In genomic region chr5:168301593-168302388, GRCh38 we compare ENCODE assay signal across 16 cellular contexts. TPM values are rescaled to one million over a fixed set of nuclear protein-coding genes. Genes with fewer than 3 reads are reported as not detected.
DNase-seq lines count a peak whose midpoint lies in the region; ATAC-seq and TF ChIP-seq lines count a peak whose summit lies in the region.
"Had no signal": no experiment of that assay in that cellular context is flagged by ENCODE, and none has a peak within 500 bp of the region (broad histone marks: within the 10 kb centered on the region; RNA-seq: fewer than 3 reads in every experiment).

No MANE protein-coding gene starts in this region.

- no peak for TF ChIP-seq CTCF in PC-9 (conservative IDR thresholded peaks at IDR 0.05)

- H3K9ac ChIP-seq in neuronal stem cell (ENCODE audit: low read depth, low read length, poor library complexity), result no peak overlapping the region

- peak overlapping the region; percentile 70 for H3K4me2 ChIP-seq in PC-9
- H3K4me2 ChIP-seq in neuronal stem cell (ENCODE audit: insufficient read depth, low read length, poor library complexity, severe bottlenecking), result no peak overlapping the region

- intact Hi-C loops in PC-9 (cut with micrococcal nuclease; ENCODE audit: unreplicated experiment), result loop anchor here (1.0 kb wide), 2 partner anchors 13 to 24 kb away; no protein-coding TSS in a partner anchor

- H4K20me1 ChIP-seq in PC-9 (ENCODE audit: insufficient read depth), result peaks cover 2% of the 10 kb centered on the region

- H4K8ac ChIP-seq in neuronal stem cell (ENCODE audit: low read depth, low read length), result no peak overlapping the region

- H3K27me3 ChIP-seq in PC-9 (ENCODE audit: insufficient read depth, low read depth), result no peaks in the 10 kb centered on the region
- H3K27me3 ChIP-seq in neuronal stem cell (ENCODE audit: control insufficient read depth in 3 of 3, insufficient read depth in 3 of 3, low read depth in 1 of 3, low read length in 3 of 3), result no peaks in the 10 kb centered on the region
- H3K27me3 ChIP-seq: brain microvascular endothelial cell, SJCRH30 had no signal

- H3K4me1 ChIP-seq in PC-9 (replicated peaks; ENCODE audit: insufficient read depth) (peaks cover 61% of the 10 kb centered on the region), neuronal stem cell (ENCODE audit: control insufficient read depth in 2 of 2, insufficient read depth in 1 of 2, low read depth in 1 of 2, low read length in 2 of 2) (peaks cover 18 to 26% of the 10 kb centered on the region in 2 donors)
- H3K4me1 ChIP-seq: SJCRH30 had no signal

- H3K9me2 ChIP-seq in PC-9 (ENCODE audit: insufficient read depth), result no peaks in the 10 kb centered on the region

- H3K4ac ChIP-seq in neuronal stem cell (ENCODE audit: low read length), result no peak overlapping the region

- peak overlapping the region; percentile 60 for H3K18ac ChIP-seq in neuronal stem cell (ENCODE audit: low read length)

- no peak overlapping the region for H2BK5ac ChIP-seq in neuronal stem cell (ENCODE audit: low read length)

- H3K79me2 ChIP-seq in PC-9 (ENCODE audit: low read depth), result peaks cover 94% of the 10 kb centered on the region

- H3K36me3 ChIP-seq in PC-9 (ENCODE audit: low read depth) (peaks cover 14% of the 10 kb centered on the region), neuronal stem cell (replicated peaks in 1 of 2; ENCODE audit: control insufficient read depth in 2 of 2, insufficient read depth in 2 of 2, low read length in 2 of 2) (no peaks in the 10 kb centered on the region)
- H3K36me3 ChIP-seq: brain microvascular endothelial cell, SJCRH30 had no signal

- H3K27ac ChIP-seq in PC-9 (peak overlapping the region; percentile 63), epithelial cell of prostate (peak overlapping the region; percentile 55), neuronal stem cell (replicated peaks; ENCODE audit: low read length) (no peak overlapping the region)
- H3K27ac ChIP-seq: brain microvascular endothelial cell, SJCRH30 had no signal

- H2BK120ac ChIP-seq in neuronal stem cell (ENCODE audit: low read depth, low read length), result no peak overlapping the region

- DNase-seq in GM03348 (ENCODE audit: low spot score) (peak; percentile 38), PC-9 (peak; percentile 84 to 97), epithelial cell of prostate (ENCODE audit: low read depth, low spot score) (peak; percentile 49), neuronal stem cell (ENCODE audit: low spot score) (no peak), DMS 273 treated with DMSO at 0.1 percent for 48 hours (lab: John Stamatoyannopoulos, UW) (no peak)
- DNase-seq: activated B cell treated with CpG ODN at 0.5 μM for 24 hours; activated T-cell treated with anti-CD3 and anti-CD28 coated beads, Interleukin-2, amount 50 U/mL, for 1 hour; brain microvascular endothelial cell; CD8-positive, alpha-beta memory T cell; Kasumi-1; SJCRH30; stimulated activated CD4-positive, alpha-beta T cell treated with anti-CD3 and anti-CD28 coated beads, Interleukin-1b, Interleukin-23, amount 100 ng/mL, for 48 hours; stimulated activated naive CD8-positive, alpha-beta T cell treated with anti-CD3 and anti-CD28 coated beads, Interleukin-15, Interleukin-2, amounts not matched to agents 100 U/mL and 50 U/mL, for 24 hours had no signal

- CTCF ChIA-PET in PC-9 (lab: Charles Lee), result interaction anchor here (0.7 kb wide), 1 partner anchor 212 kb away, joined by 6 read pairs; no protein-coding TSS in a partner anchor

- H2AFZ ChIP-seq in PC-9 (no peak overlapping the region), neuronal stem cell (ENCODE audit: low read length) (no peak overlapping the region)

- H2BK12ac ChIP-seq in neuronal stem cell (ENCODE audit: low read length), result no peak overlapping the region

- WGBS in neuronal stem cell (ENCODE audit: extremely low coverage in 2 of 2, insufficient read length in 2 of 2, insufficient replicate concordance in 1 of 2), 2 donors, result no CpG with 5 or more reads among the region's 10 CpGs

- H3K9me3 ChIP-seq in PC-9 (ENCODE audit: insufficient read depth, low read depth), result no peaks in the 10 kb centered on the region
- H3K9me3 ChIP-seq in neuronal stem cell (replicated peaks in 1 of 2; ENCODE audit: control insufficient read depth in 2 of 2, insufficient read depth in 1 of 2, low read depth in 1 of 2, low read length in 2 of 2), result no peaks in the 10 kb centered on the region
- H3K9me3 ChIP-seq: SJCRH30 had no signal

- POLR2A ChIA-PET in PC-9 (lab: Charles Lee; ENCODE audit: unreplicated experiment), result interaction anchor here (0.6 to 1.2 kb wide), 9 partner anchors 9 to 156 kb away, joined by 3 to 11 read pairs (median 5); partner anchors contain the start of gene WWC1

- BruUV-seq in PC-9 (replicated peaks; lab: Mats Ljungman, UMichigan), result no TSS peak

- H3K4me3 ChIP-seq in PC-9, result no peak overlapping the region
- H3K4me3 ChIP-seq in neuronal stem cell (ENCODE audit: low read length in 2 of 2), result no peak overlapping the region
- H3K4me3 ChIP-seq: SJCRH30 had no signal

- H2BK15ac ChIP-seq in neuronal stem cell (ENCODE audit: low read length), result no peak overlapping the region

- no peak overlapping the region for H4K91ac ChIP-seq in neuronal stem cell (ENCODE audit: low read depth, low read length, poor library complexity)

- peaks cover 33% of the 10 kb centered on the region for H3F3A ChIP-seq in PC-9 (ENCODE audit: insufficient read depth, low read depth)

- no peak for ATAC-seq in GM19467 (IDR thresholded peaks at IDR 0.05; ENCODE audit: unreplicated experiment)
- no peak for ATAC-seq in HG03354 (IDR thresholded peaks at IDR 0.05; ENCODE audit: poor library complexity, severe bottlenecking, unreplicated experiment)
- ATAC-seq in HG03439 (IDR thresholded peaks at IDR 0.05; ENCODE audit: unreplicated experiment), result no peak
- ATAC-seq: stimulated activated naive CD8-positive, alpha-beta T cell treated with anti-CD3 and anti-CD28 coated beads, Interleukin-15, Interleukin-2, amounts not matched to agents 100 U/mL and 50 U/mL, for 24 hours had no signal

- no peak overlapping the region for H3K14ac ChIP-seq in neuronal stem cell (ENCODE audit: low read length)

- no peak overlapping the region for H3K23ac ChIP-seq in neuronal stem cell (ENCODE audit: low read depth, low read length, poor library complexity)

- H3K79me1 ChIP-seq in neuronal stem cell (ENCODE audit: low read depth, low read length), result no peaks in the 10 kb centered on the region

- peak overlapping the region; percentile 15 for H2AK5ac ChIP-seq in neuronal stem cell (ENCODE audit: low read depth, low read length)

RNA-seq across cellular contexts. Expression of gene WWC1, which starts 10.3 kb away (rescaled TPM):
- total RNA-seq in PC-9 (2021), result 79.5 and 97.7 TPM in 2 replicates
- 11.4 TPM for polyA plus RNA-seq in neuronal stem cell (2013, experiment 1 of 2)
- polyA plus RNA-seq in neuronal stem cell (2013, experiment 2 of 2), result 12.7 TPM
- total RNA-seq: SJCRH30 had no signal

Comparison
In these comparisons a context has a peak if more than half of its experiments do, and no peak if none do; other contexts are left out.
1. DNase-seq: peak in GM03348 (single experiment), PC-9 (2 of 2) and epithelial cell of prostate (single experiment); none in neuronal stem cell (single experiment) and DMS 273 treated with DMSO at 0.1 percent for 48 hours (single experiment).